18 cellular contexts compared by ENCODE assay signal in the genomic region with DNA sequence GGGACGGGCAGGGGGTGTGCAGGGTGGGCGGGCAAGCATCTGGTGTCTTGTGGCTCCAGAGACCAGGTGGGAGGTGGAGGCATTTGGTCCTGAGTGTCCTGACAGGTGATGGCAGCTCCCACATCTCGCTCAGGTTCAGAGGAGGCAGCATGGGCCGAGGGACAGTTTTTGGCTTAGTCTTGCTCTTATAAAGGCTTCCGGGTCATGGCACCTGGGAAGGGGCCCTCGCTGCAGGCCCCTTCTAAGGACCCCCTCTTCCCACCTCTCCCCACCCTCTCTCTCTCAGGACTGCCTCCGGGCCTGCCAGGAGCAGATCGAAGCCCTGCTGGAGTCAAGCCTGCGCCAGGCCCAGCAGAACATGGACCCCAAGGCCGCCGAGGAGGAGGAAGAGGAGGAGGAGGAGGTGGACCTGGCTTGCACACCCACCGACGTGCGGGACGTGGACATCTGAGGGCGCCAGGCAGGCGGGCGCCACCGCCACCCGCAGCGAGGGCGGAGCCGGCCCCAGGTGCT. TPM values are rescaled to one million over a fixed set of nuclear protein-coding genes. Genes with fewer than 3 reads are reported as not detected.
"Had no signal": no experiment of that assay in that cellular context is flagged by ENCODE, and none has a peak within 500 bp of the region (broad histone marks: within the 10 kb centered on the region; RNA-seq: fewer than 3 reads in every experiment).

No MANE protein-coding gene starts in this region.

- H3K9me3 ChIP-seq: gastroesophageal sphincter, heart right ventricle, prostate gland, stomach, thoracic aorta had no signal

- H3K27ac ChIP-seq: stomach, thoracic aorta had no signal

- DNase-seq: activated CD4-positive, alpha-beta memory T cell treated with anti-CD3 and anti-CD28 coated beads for 36 hours; activated CD4-positive, alpha-beta T cell treated with anti-CD3 and anti-CD28 coated beads for 1 hour; activated naive CD4-positive, alpha-beta T cell treated with anti-CD3 and anti-CD28 coated beads, Interleukin-2, amount 10 ng/mL, durations not matched to agents 7 days and 5 days; activated T-cell treated with anti-CD3 and anti-CD28 coated beads, Interleukin-2, amount 50 U/mL, for 24 hours; heart right ventricle; left colon; naive thymus-derived CD8-positive, alpha-beta T cell; occipital lobe; stimulated activated CD4-positive, alpha-beta T cell treated with anti-CD3 and anti-CD28 coated beads, Interleukin-12 subunit alpha, Interleukin-12 subunit beta, amount 100 ng/mL, for 4 hours; stimulated activated CD4-positive, alpha-beta T cell treated with anti-CD3 and anti-CD28 coated beads, Interleukin-2, amount 100 ng/mL, for 24 hours; stomach had no signal

- ATAC-seq: gastroesophageal sphincter; heart right ventricle; left colon; naive thymus-derived CD8-positive, alpha-beta T cell had no signal

- H3K27me3 Mint-ChIP-seq: activated CD4-positive, alpha-beta memory T cell treated with anti-CD3 and anti-CD28 coated beads for 36 hours; activated T-cell treated with anti-CD3 and anti-CD28 coated beads, Interleukin-2, amount 50 U/mL, for 24 hours; naive thymus-derived CD8-positive, alpha-beta T cell had no signal

- H3K9me3 Mint-ChIP-seq: activated CD4-positive, alpha-beta memory T cell treated with anti-CD3 and anti-CD28 coated beads for 36 hours; activated naive CD4-positive, alpha-beta T cell treated with anti-CD3 and anti-CD28 coated beads, Interleukin-2, amount 10 ng/mL, durations not matched to agents 7 days and 5 days; activated T-cell treated with anti-CD3 and anti-CD28 coated beads, Interleukin-2, amount 50 U/mL, for 24 hours; naive thymus-derived CD8-positive, alpha-beta T cell had no signal

- H3K4me3 ChIP-seq: gastroesophageal sphincter, heart right ventricle, prostate gland, stomach, thoracic aorta had no signal

- H3K27ac Mint-ChIP-seq: activated CD4-positive, alpha-beta memory T cell treated with anti-CD3 and anti-CD28 coated beads for 36 hours; activated naive CD4-positive, alpha-beta T cell treated with anti-CD3 and anti-CD28 coated beads, Interleukin-2, amount 10 ng/mL, durations not matched to agents 7 days and 5 days; activated T-cell treated with anti-CD3 and anti-CD28 coated beads, Interleukin-2, amount 50 U/mL, for 24 hours; naive thymus-derived CD8-positive, alpha-beta T cell had no signal

- H3K36me3 Mint-ChIP-seq: activated CD4-positive, alpha-beta memory T cell treated with anti-CD3 and anti-CD28 coated beads for 36 hours; activated naive CD4-positive, alpha-beta T cell treated with anti-CD3 and anti-CD28 coated beads, Interleukin-2, amount 10 ng/mL, durations not matched to agents 7 days and 5 days had no signal

- H3K4me1 Mint-ChIP-seq: activated naive CD4-positive, alpha-beta T cell treated with anti-CD3 and anti-CD28 coated beads, Interleukin-2, amount 10 ng/mL, durations not matched to agents 7 days and 5 days had no signal

- H3K4me3 Mint-ChIP-seq: activated CD4-positive, alpha-beta memory T cell treated with anti-CD3 and anti-CD28 coated beads for 36 hours; activated naive CD4-positive, alpha-beta T cell treated with anti-CD3 and anti-CD28 coated beads, Interleukin-2, amount 10 ng/mL, durations not matched to agents 7 days and 5 days; activated T-cell treated with anti-CD3 and anti-CD28 coated beads, Interleukin-2, amount 50 U/mL, for 24 hours; naive thymus-derived CD8-positive, alpha-beta T cell had no signal

- H3K36me3 ChIP-seq: prostate gland had no signal

RNA-seq across cellular contexts. Expression of a gene that starts 52.9 kb away (rescaled TPM):
- total RNA-seq: activated CD4-positive, alpha-beta memory T cell treated with anti-CD3 and anti-CD28 coated beads for 36 hours; astrocyte; dermis microvascular lymphatic vessel endothelial cell; epithelial cell of proximal tubule; gastroesophageal sphincter; heart right ventricle; left colon; naive thymus-derived CD8-positive, alpha-beta T cell; occipital lobe; prostate gland; stomach; thoracic aorta; ureter had no signal
